In genomic region chr13:75788494-75788991, GRCh38 we compare ENCODE assay signal across 12 cellular contexts.
DNase-seq lines count a peak whose midpoint lies in the region; ATAC-seq lines count a peak whose summit lies in the region.
"Had no signal": no experiment of that assay in that cellular context is flagged by ENCODE, and none has a peak within 500 bp of the region (broad histone marks: within the 10 kb centered on the region; RNA-seq: fewer than 3 reads in every experiment).

No MANE protein-coding gene starts in this region.

- H3K4me3 ChIP-seq in SJCRH30 = peak overlapping the region; percentile 55
- H3K4me3 ChIP-seq: K562 had no signal

- H3K36me3 ChIP-seq in SJCRH30 = peaks cover 5% of the 10 kb centered on the region; the same call in 1 of the 2 replicates

- peak; percentile 52 for DNase-seq in GM03348 (ENCODE audit: low spot score)
- DNase-seq in SJCRH30 = peak; percentile 94 to 96
- DNase-seq in glomerular visceral epithelial cell (ENCODE audit: extremely low spot score) = peak; percentile 73
- no peak for DNase-seq in sciatic nerve (ENCODE audit: low spot score)
- no peak for DNase-seq in COLO668 (lab: John Stamatoyannopoulos, UW; ENCODE audit: unreplicated experiment)
- no peak for DNase-seq in ecto neural progenitor cell (ENCODE audit: low spot score)
- DNase-seq in 8988T = no peak
- DNase-seq in NCI-H2081 treated with DMSO at 0.1 percent for 48 hours (lab: John Stamatoyannopoulos, UW) = no peak
- DNase-seq: effector CD4-positive, alpha-beta T cell; stimulated activated naive CD8-positive, alpha-beta T cell treated with anti-CD3 and anti-CD28 coated beads, Interleukin-15, amount 100 ng/mL, for 72 hours had no signal

- no peaks in the 10 kb centered on the region for H3K27me3 ChIP-seq in SJCRH30

- H3K4me1 ChIP-seq in SJCRH30 = peaks cover 26% of the 10 kb centered on the region

- H3K27ac ChIP-seq in SJCRH30 = peak overlapping the region; percentile 85

- H3K9me3 ChIP-seq in SJCRH30 (replicated peaks) = no peaks in the 10 kb centered on the region

- peak; percentile 56 for ATAC-seq in sciatic nerve
- ATAC-seq: activated T-helper 17 cell treated with anti-CD3 and anti-CD28 coated beads, Interleukin-2, amount 50 U/mL, for 72 hours; K562; stimulated activated naive CD8-positive, alpha-beta T cell treated with anti-CD3 and anti-CD28 coated beads, Interleukin-15, amount 100 ng/mL, for 72 hours had no signal

- intact Hi-C loops in sciatic nerve (cut with DNase I) = no loop called here

Comparison
In these comparisons a context has a peak if more than half of its experiments do, and no peak if none do; other contexts are left out.
1. DNase-seq: peak in GM03348 (single experiment), SJCRH30 (2 of 2) and glomerular visceral epithelial cell (single experiment); none in sciatic nerve (single experiment), COLO668 (single experiment), ecto neural progenitor cell (single experiment), 8988T (single experiment) and NCI-H2081 treated with DMSO at 0.1 percent for 48 hours (single experiment).